In genomic region chr14:63436286-63437098, GRCh38 we compare ENCODE assay signal across 10 cellular contexts.
DNase-seq lines count a peak whose midpoint lies in the region; ATAC-seq and TF ChIP-seq lines count a peak whose summit lies in the region.
"Had no signal": no experiment of that assay in that cellular context is flagged by ENCODE, and none has a peak within 500 bp of the region (broad histone marks: within the 10 kb centered on the region; RNA-seq: fewer than 3 reads in every experiment).

No MANE protein-coding gene starts in this region.

- no peak overlapping the region for H3K27ac ChIP-seq in CD4-positive, alpha-beta T cell (ENCODE audit: low read depth, low read length)
- H3K27ac ChIP-seq in Peyer's patch (peak overlapping the region; percentile 5 to 67 (median 23)), heart right ventricle (peak overlapping the region in 8 of 10 donors; percentile 53 to 81 (median 73)), trophoblast cell (ENCODE audit: low read depth, low read length) (peak overlapping the region; percentile 22)
- H3K27ac ChIP-seq: neutrophil had no signal

- no peak overlapping the region for H3K4me2 ChIP-seq in trophoblast cell (ENCODE audit: low read length)

- peaks cover 4% of the 10 kb centered on the region for H3K79me1 ChIP-seq in trophoblast cell (ENCODE audit: low read length)

- TF ChIP-seq POLR2A in Peyer's patch (IDR thresholded peaks at IDR 0.05): no peak

- POLR2A ChIA-PET in CD4-positive, alpha-beta T cell (lab: Charles Lee): no interaction called here

- H3K4me1 Mint-ChIP-seq in CD4-positive, alpha-beta T cell (ENCODE audit: low read depth): peaks cover 83% of the 10 kb centered on the region

- H4K91ac ChIP-seq in trophoblast cell (ENCODE audit: low read depth, low read length): peak overlapping the region; percentile 19

- ATAC-seq in CD4-positive, alpha-beta T cell (ENCODE audit: poor library complexity): no peak
- ATAC-seq in heart right ventricle (no peak), HG03196 (IDR thresholded peaks at IDR 0.05; ENCODE audit: unreplicated experiment) (no peak), GM21717 (IDR thresholded peaks at IDR 0.05; ENCODE audit: unreplicated experiment) (no peak)

- no peaks in the 10 kb centered on the region for H3K27me3 ChIP-seq in CD4-positive, alpha-beta T cell (ENCODE audit: control insufficient read depth, insufficient read depth, low read length)
- H3K27me3 ChIP-seq in Peyer's patch (no peaks in the 10 kb centered on the region), heart right ventricle (no peaks in the 10 kb centered on the region), trophoblast cell (ENCODE audit: insufficient read depth, low read length) (no peaks in the 10 kb centered on the region)
- H3K27me3 ChIP-seq: neutrophil had no signal

- H2BK12ac ChIP-seq in trophoblast cell (ENCODE audit: low read length): no peak overlapping the region

- no peak overlapping the region for H2BK120ac ChIP-seq in trophoblast cell (ENCODE audit: insufficient read depth, low read length, poor library complexity)

- CTCF ChIA-PET in CD4-positive, alpha-beta T cell (lab: Charles Lee): no interaction called here

- no peak for DNase-seq in CD4-positive, alpha-beta T cell
- DNase-seq in Peyer's patch: no peak
- no peak for DNase-seq in heart right ventricle
- DNase-seq in trophoblast cell: peak; percentile 23 to 55
- DNase-seq in NAMALWA (ENCODE audit: low spot score): no peak
- DNase-seq in NCI-H1048 (lab: John Stamatoyannopoulos, UW): no peak
- DNase-seq: NCI-H1930 had no signal

- no peaks in the 10 kb centered on the region for H3K9me3 ChIP-seq in CD4-positive, alpha-beta T cell (ENCODE audit: control insufficient read depth, low read length)
- H3K9me3 ChIP-seq in Peyer's patch (no peaks in the 10 kb centered on the region), heart right ventricle (no peaks in the 10 kb centered on the region), trophoblast cell (ENCODE audit: insufficient read depth, low read depth, low read length) (no peaks in the 10 kb centered on the region)
- H3K9me3 ChIP-seq: neutrophil had no signal

- H3K79me2 ChIP-seq in trophoblast cell (ENCODE audit: control insufficient read depth, insufficient read depth, low read length, poor library complexity): peaks cover 4% of the 10 kb centered on the region

- intact Hi-C loops in CD4-positive, alpha-beta T cell (cut with DNase I, micrococcal nuclease): no loop called here
- intact Hi-C loops in heart right ventricle (cut with DNase I): loop anchor here in 4 of 10 donors (5.0 to 10.0 kb wide), 4 partner anchors 58 to 108 kb away; partner anchors contain the start of gene PPP2R5E (in 3 of the 4)

- H3K18ac ChIP-seq in trophoblast cell (ENCODE audit: low read length): no peak overlapping the region

- WGBS in heart right ventricle, 2 donors: 59 to 60% methylated on average over 5 of the region's 5 CpGs
- WGBS in trophoblast cell (ENCODE audit: extremely low coverage, insufficient coverage, insufficient read length): no CpG with 5 or more reads among the region's 5 CpGs

- no peak overlapping the region for H3K4me3 ChIP-seq in Peyer's patch
- no peak overlapping the region for H3K4me3 ChIP-seq in heart right ventricle
- H3K4me3 ChIP-seq in trophoblast cell (ENCODE audit: low read depth, low read length): no peak overlapping the region

- no peak overlapping the region for H2AFZ ChIP-seq in trophoblast cell (ENCODE audit: insufficient read depth, low read length, poor library complexity)

- H2AK5ac ChIP-seq in trophoblast cell (ENCODE audit: low read length): no peak overlapping the region

- H4K8ac ChIP-seq in trophoblast cell (ENCODE audit: low read depth, low read length): no peak overlapping the region

- no peak for TF ChIP-seq CTCF in CD4-positive, alpha-beta T cell (IDR thresholded peaks at IDR 0.05)
- TF ChIP-seq CTCF in Peyer's patch (IDR thresholded peaks at IDR 0.05) (no peak), heart right ventricle (IDR thresholded peaks at IDR 0.05) (no peak)

- H3K27me3 Mint-ChIP-seq in CD4-positive, alpha-beta T cell: no peaks in the 10 kb centered on the region

- H3K4ac ChIP-seq in trophoblast cell (ENCODE audit: low read depth, low read length): peak overlapping the region; percentile 19

- H3K9me3 Mint-ChIP-seq in CD4-positive, alpha-beta T cell: no peaks in the 10 kb centered on the region

- H3K4me3 Mint-ChIP-seq in CD4-positive, alpha-beta T cell: no peak overlapping the region

- no peak overlapping the region for H4K12ac ChIP-seq in trophoblast cell (ENCODE audit: low read depth, low read length)

- peaks cover 0 to 44% (median 0%) of the 10 kb centered on the region in 4 donors for H3K4me1 ChIP-seq in Peyer's patch
- H3K4me1 ChIP-seq in heart right ventricle: peaks cover 18 to 83% (median 52%) of the 10 kb centered on the region in 9 donors
- H3K4me1 ChIP-seq in trophoblast cell (ENCODE audit: control insufficient read depth in 1 of 2, insufficient read depth in 2 of 2, low read length in 2 of 2): peaks cover 10 to 19% of the 10 kb centered on the region in 2 experiments

- peak overlapping the region; percentile 17 for H3K14ac ChIP-seq in trophoblast cell (ENCODE audit: low read length)

- H3K23ac ChIP-seq in trophoblast cell (ENCODE audit: low read length): no peak overlapping the region

- H3K27ac Mint-ChIP-seq in CD4-positive, alpha-beta T cell: peak overlapping the region; percentile 41

- H3K36me3 Mint-ChIP-seq in CD4-positive, alpha-beta T cell (ENCODE audit: low read depth): peaks cover 12% of the 10 kb centered on the region

- no peak overlapping the region for H2BK5ac ChIP-seq in trophoblast cell (ENCODE audit: low read depth, low read length, poor library complexity)

- H3K9ac ChIP-seq in trophoblast cell (ENCODE audit: low read length): no peak overlapping the region

- H3K36me3 ChIP-seq in Peyer's patch: no peaks in the 10 kb centered on the region
- H3K36me3 ChIP-seq in heart right ventricle: no peaks in the 10 kb centered on the region
- no peaks in the 10 kb centered on the region for H3K36me3 ChIP-seq in trophoblast cell (ENCODE audit: control insufficient read depth in 1 of 2, insufficient read depth in 2 of 2, low read length in 2 of 2)
- H3K36me3 ChIP-seq: neutrophil had no signal

Comparison
In these comparisons a context has a peak if more than half of its experiments do, and no peak if none do; other contexts are left out.
1. DNase-seq: peak in trophoblast cell (2 of 2); none in CD4-positive, alpha-beta T cell (0 of 10), Peyer's patch (0 of 3), heart right ventricle (0 of 2), NAMALWA (single experiment) and NCI-H1048 (single experiment).